ENCODE assay signal across 9 cellular contexts in the genomic region with DNA sequence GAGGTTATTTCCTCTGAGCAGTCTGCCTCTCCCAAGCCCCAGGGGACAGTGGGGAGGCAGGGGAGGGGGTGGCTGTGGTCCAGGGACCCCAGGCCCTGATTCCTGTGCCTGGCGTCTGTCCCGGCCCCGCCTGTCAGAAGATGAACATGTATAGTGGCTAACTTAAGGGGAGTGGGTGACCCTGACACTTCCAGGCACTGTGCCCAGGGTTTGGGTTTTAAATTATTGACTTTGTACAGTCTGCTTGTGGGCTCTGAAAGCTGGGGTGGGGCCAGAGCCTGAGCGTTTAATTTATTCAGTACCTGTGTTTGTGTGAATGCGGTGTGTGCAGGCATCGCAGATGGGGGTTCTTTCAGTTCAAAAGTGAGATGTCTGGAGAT. TPM values are rescaled to one million over a fixed set of nuclear protein-coding genes. Genes with fewer than 3 reads are reported as not detected.
DNase-seq lines count a peak whose midpoint lies in the region; ATAC-seq, FAIRE-seq and TF ChIP-seq lines count a peak whose summit lies in the region.
"Had no signal": no experiment of that assay in that cellular context is flagged by ENCODE, and none has a peak within 500 bp of the region (broad histone marks: within the 10 kb centered on the region; RNA-seq: fewer than 3 reads in every experiment).

No MANE protein-coding gene starts in this region.

- TF ChIP-seq POLR2A in endothelial cell of umbilical vein (IDR thresholded peaks at IDR 0.05; ENCODE audit: low read depth, low read length), result no peak

- DNase-seq in CD4-positive, alpha-beta T cell, result peak in 3 of 10 experiments; percentile 0 to 33 (median 5)
- no peak for DNase-seq in Panc1 (ENCODE audit: low read depth, low spot score)
- no peak for DNase-seq in endothelial cell of umbilical vein (ENCODE audit: low read depth, low spot score)
- DNase-seq in osteoblast (ENCODE audit: insufficient read length, low spot score, missing footprints), result peak; percentile 74
- DNase-seq in HEK293T (ENCODE audit: extremely low spot score), result no peak
- no peak for DNase-seq in foreskin keratinocyte
- DNase-seq: foreskin melanocyte had no signal

- peak overlapping the region; percentile 64 for H3K4me2 ChIP-seq in endothelial cell of umbilical vein (ENCODE audit: insufficient read depth, low read length)
- peak overlapping the region; percentile 39 for H3K4me2 ChIP-seq in osteoblast (ENCODE audit: insufficient read depth, low read length)

- in situ Hi-C loops in Panc1 (cut with HindIII; ENCODE audit: low pct_unique_long_range_greater_than_20kb, low sequenced_read_pairs), result no loop called here

- peaks cover 48% of the 10 kb centered on the region for H3K36me3 Mint-ChIP-seq in CD4-positive, alpha-beta T cell (ENCODE audit: low read depth)

- H2AFZ ChIP-seq in endothelial cell of umbilical vein (ENCODE audit: low read depth, low read length), result no peak overlapping the region
- H2AFZ ChIP-seq in osteoblast (ENCODE audit: low read length), result no peak overlapping the region

- H3K4me1 Mint-ChIP-seq in CD4-positive, alpha-beta T cell (ENCODE audit: low read depth), result peaks cover 28% of the 10 kb centered on the region

- no peaks in the 10 kb centered on the region for H3K9me1 ChIP-seq in endothelial cell of umbilical vein (replicated peaks; ENCODE audit: control insufficient read depth, extremely low read depth, insufficient read depth, low read length)

- no peaks in the 10 kb centered on the region for H4K20me1 ChIP-seq in endothelial cell of umbilical vein (replicated peaks; ENCODE audit: control insufficient read depth, extremely low read depth, insufficient read depth, low read length)
- H4K20me1 ChIP-seq in osteoblast (ENCODE audit: insufficient read depth, low read length), result peaks cover 13% of the 10 kb centered on the region

- dilution Hi-C loops in endothelial cell of umbilical vein (cut with MboI; ENCODE audit: extremely low pct_ligation_motif_present, low sequenced_read_pairs), result no loop called here

- H3K27me3 ChIP-seq in CD4-positive, alpha-beta T cell (ENCODE audit: control insufficient read depth, insufficient read depth, low read length), result no peaks in the 10 kb centered on the region
- H3K27me3 ChIP-seq in Panc1 (ENCODE audit: control insufficient read depth, insufficient read depth, low read length) (no peaks in the 10 kb centered on the region), endothelial cell of umbilical vein (ENCODE audit: control insufficient read depth in 2 of 2, insufficient read depth in 2 of 2, low read length in 2 of 2) (no peaks in the 10 kb centered on the region), osteoblast (ENCODE audit: insufficient read depth, low read length) (no peaks in the 10 kb centered on the region), foreskin keratinocyte (no peaks in the 10 kb centered on the region)

- ATAC-seq in CD4-positive, alpha-beta T cell (ENCODE audit: poor library complexity), result no peak
- ATAC-seq in Panc1, result no peak
- ATAC-seq in GM19023 (IDR thresholded peaks at IDR 0.05; ENCODE audit: unreplicated experiment), result no peak
- no peak for ATAC-seq in foreskin keratinocyte
- ATAC-seq in HG03520 (IDR thresholded peaks at IDR 0.05; ENCODE audit: unreplicated experiment), result no peak

- H3K36me3 ChIP-seq in Panc1 (ENCODE audit: control insufficient read depth, insufficient read depth, low read length) (no peaks in the 10 kb centered on the region; the same call in none of the 2 replicates), endothelial cell of umbilical vein (ENCODE audit: control insufficient read depth in 2 of 2, extremely low read depth in 1 of 2, insufficient read depth in 2 of 2, low read length in 2 of 2) (peaks cover 19 to 34% of the 10 kb centered on the region in 2 experiments), osteoblast (ENCODE audit: insufficient read depth, low read length) (peaks cover 14% of the 10 kb centered on the region)

- H3K9ac ChIP-seq in endothelial cell of umbilical vein (replicated peaks; ENCODE audit: extremely low read depth, insufficient read depth, low read length), result peak overlapping the region; percentile 94

- H3K27ac Mint-ChIP-seq in CD4-positive, alpha-beta T cell, result peak overlapping the region; percentile 97

- H3K79me2 ChIP-seq in endothelial cell of umbilical vein (ENCODE audit: control insufficient read depth, insufficient read depth, low read length), result peaks cover 47% of the 10 kb centered on the region
- peaks cover 37% of the 10 kb centered on the region for H3K79me2 ChIP-seq in osteoblast (ENCODE audit: insufficient read depth, low read length)

- POLR2A ChIA-PET in CD4-positive, alpha-beta T cell (lab: Charles Lee), result interaction anchor here (1.4 to 5.9 kb wide), 4 partner anchors 7 to 33 kb away, joined by 3 to 92 read pairs (median 18); no protein-coding TSS in a partner anchor
- POLR2A ChIA-PET in Panc1 (lab: Charles Lee) (no interaction called here), endothelial cell of umbilical vein (lab: Charles Lee) (no interaction called here), HEK293T (lab: Yijun Ruan, JAX) (no interaction called here)

- H3K9me3 ChIP-seq in CD4-positive, alpha-beta T cell (ENCODE audit: control insufficient read depth, low read length), result no peaks in the 10 kb centered on the region
- H3K9me3 ChIP-seq in Panc1 (ENCODE audit: control insufficient read depth, insufficient read depth, low read depth, low read length) (no peaks in the 10 kb centered on the region), endothelial cell of umbilical vein (replicated peaks; ENCODE audit: control insufficient read depth, insufficient read depth, low read length) (no peaks in the 10 kb centered on the region), osteoblast (ENCODE audit: low read depth, low read length) (no peaks in the 10 kb centered on the region)

- no peak for TF ChIP-seq CTCF in CD4-positive, alpha-beta T cell (IDR thresholded peaks at IDR 0.05)
- no peak for TF ChIP-seq CTCF in Panc1 (IDR thresholded peaks at IDR 0.05)
- TF ChIP-seq CTCF in endothelial cell of umbilical vein (IDR thresholded peaks at IDR 0.05; ENCODE audit: extremely low read depth in 1 of 2, insufficient read depth in 1 of 2, low read depth in 1 of 2, low read length in 2 of 2), result no peak
- no peak for TF ChIP-seq CTCF in osteoblast (IDR thresholded peaks at IDR 0.05; ENCODE audit: extremely low read depth, low read depth, low read length)
- TF ChIP-seq CTCF in foreskin keratinocyte (conservative IDR thresholded peaks at IDR 0.05), result no peak

- H3K4me3 ChIP-seq in Panc1 (ENCODE audit: low read depth in 2 of 2, low read length in 2 of 2) (peak overlapping the region; percentile 70 to 71), endothelial cell of umbilical vein (replicated peaks in 1 of 3; ENCODE audit: insufficient read depth in 1 of 3, low read depth in 1 of 3, low read length in 3 of 3) (peak overlapping the region; percentile 11 to 80 (median 64)), osteoblast (ENCODE audit: insufficient read depth, low read length) (no peak overlapping the region)

- H3K4me1 ChIP-seq in Panc1 (ENCODE audit: control insufficient read depth, insufficient read depth, low read length) (peaks cover 60% of the 10 kb centered on the region), endothelial cell of umbilical vein (ENCODE audit: control insufficient read depth, extremely low read depth, insufficient read depth, low read length) (peaks cover 27% of the 10 kb centered on the region), osteoblast (ENCODE audit: insufficient read depth, low read length) (peaks cover 30% of the 10 kb centered on the region), foreskin keratinocyte (no peaks in the 10 kb centered on the region)

- H3K27me3 Mint-ChIP-seq in CD4-positive, alpha-beta T cell, result no peaks in the 10 kb centered on the region

- H3K27ac ChIP-seq in CD4-positive, alpha-beta T cell (ENCODE audit: low read depth, low read length), result peak overlapping the region; percentile 94
- H3K27ac ChIP-seq in Panc1 (ENCODE audit: low read length) (peak overlapping the region; percentile 74), endothelial cell of umbilical vein (ENCODE audit: insufficient read depth, low read depth, low read length) (peak overlapping the region; percentile 92), osteoblast (ENCODE audit: low read depth, low read length) (peak overlapping the region; percentile 83), foreskin keratinocyte (no peak overlapping the region)

- peak overlapping the region; percentile 85 for H3K4me3 Mint-ChIP-seq in CD4-positive, alpha-beta T cell

- no peak for FAIRE-seq in endothelial cell of umbilical vein (lab: Jason Lieb, UNC)

- no peaks in the 10 kb centered on the region for H3K9me3 Mint-ChIP-seq in CD4-positive, alpha-beta T cell

- TSS peak; percentile 77 for BruUV-seq in Panc1 (replicated peaks; lab: Mats Ljungman, UMichigan)
- BruUV-seq in endothelial cell of umbilical vein (replicated peaks; lab: Mats Ljungman, UMichigan), result TSS peak; percentile 53

- intact Hi-C loops in CD4-positive, alpha-beta T cell (cut with DNase I, micrococcal nuclease), result loop anchor here (2.0 to 5.0 kb wide), 2 partner anchors 19 to 36 kb away; no protein-coding TSS in a partner anchor
- intact Hi-C loops in Panc1 (cut with micrococcal nuclease; ENCODE audit: unreplicated experiment), result no loop called here
- intact Hi-C loops in endothelial cell of umbilical vein (cut with micrococcal nuclease), result no loop called here

- CTCF ChIA-PET in CD4-positive, alpha-beta T cell (lab: Charles Lee), result no interaction called here
- CTCF ChIA-PET in Panc1 (lab: Charles Lee) (no interaction called here), endothelial cell of umbilical vein (lab: Charles Lee) (interaction anchor here (3.7 kb wide), 1 partner anchor 33 kb away, joined by 32 read pairs; no protein-coding TSS in a partner anchor), HEK293T (lab: Yijun Ruan, JAX) (no interaction called here)

RNA-seq across cellular contexts. Expression of gene PIM3, which starts 3.1 kb away (rescaled TPM):
- total RNA-seq in CD4-positive, alpha-beta T cell, result 100 to 1,000 TPM; 224 to 230 TPM
- 58.2 TPM for total RNA-seq in Panc1 (2021; ENCODE audit: unreplicated experiment)
- 65.3 TPM for polyA plus RNA-seq in Panc1 (2012; ENCODE audit: insufficient read length)
- total RNA-seq in endothelial cell of umbilical vein, result 185 and 219 TPM in 2 replicates
- polyA plus RNA-seq in endothelial cell of umbilical vein, result 131 and 172 TPM in 2 replicates
- polyA plus RNA-seq in endothelial cell of umbilical vein (2011; cell fraction: cytosol; rRNA removed), result 57.5 and 89.5 TPM in 2 replicates
- polyA plus RNA-seq in endothelial cell of umbilical vein (2011; cell fraction: nucleus; rRNA removed), result 94.6 and 107 TPM in 2 replicates
- polyA plus RNA-seq in endothelial cell of umbilical vein (2012), result 42.1 and 86.7 TPM in 2 replicates
- 33.9 and 43.9 TPM in 2 replicates for polyA minus RNA-seq in endothelial cell of umbilical vein
- 25.2 TPM for polyA minus RNA-seq in endothelial cell of umbilical vein (2011; cell fraction: cytosol; rRNA and poly(A)+ RNA removed)
- 23.0 and 58.6 TPM in 2 replicates for polyA minus RNA-seq in endothelial cell of umbilical vein (2011; cell fraction: nucleus; rRNA and poly(A)+ RNA removed)
- total RNA-seq in osteoblast, result 14.4 and 19.9 TPM in 2 replicates
- 11.9 and 15.8 TPM in 2 replicates for total RNA-seq in foreskin keratinocyte
- polyA plus RNA-seq in foreskin keratinocyte, result 13.6 and 16.6 TPM in 2 replicates

RNA-seq across cellular contexts. Expression of gene CRELD2, which starts 45.2 kb away (rescaled TPM):
- total RNA-seq in CD4-positive, alpha-beta T cell, result 10 to 100 TPM; 21.2 to 23.3 TPM
- 59.7 TPM for total RNA-seq in Panc1 (2021; ENCODE audit: unreplicated experiment)
- polyA plus RNA-seq in Panc1 (2012; ENCODE audit: insufficient read length), result 98.5 TPM
- total RNA-seq in endothelial cell of umbilical vein, result 69.5 and 71.0 TPM in 2 replicates
- polyA plus RNA-seq in endothelial cell of umbilical vein, result 75.7 and 86.3 TPM in 2 replicates
- 77.1 and 90.2 TPM in 2 replicates for polyA plus RNA-seq in endothelial cell of umbilical vein (2011; cell fraction: cytosol; rRNA removed)
- polyA plus RNA-seq in endothelial cell of umbilical vein (2011; cell fraction: nucleus; rRNA removed), result 87.3 and 95.6 TPM in 2 replicates
- polyA plus RNA-seq in endothelial cell of umbilical vein (2012), result 38.5 and 50.8 TPM in 2 replicates
- polyA minus RNA-seq in endothelial cell of umbilical vein, result 19.8 and 23.7 TPM in 2 replicates
- polyA minus RNA-seq in endothelial cell of umbilical vein (2011; cell fraction: cytosol; rRNA and poly(A)+ RNA removed), result 11.5 TPM
- polyA minus RNA-seq in endothelial cell of umbilical vein (2011; cell fraction: nucleus; rRNA and poly(A)+ RNA removed), result 8.4 and 13.7 TPM in 2 replicates
- total RNA-seq in osteoblast, result 28.0 and 31.1 TPM in 2 replicates
- 35.9 and 43.2 TPM in 2 replicates for total RNA-seq in foreskin keratinocyte
- 46.6 and 61.7 TPM in 2 replicates for polyA plus RNA-seq in foreskin keratinocyte

RNA-seq across cellular contexts. Expression of gene ALG12, which starts 45.4 kb away (rescaled TPM):
- 10 to 100 TPM; 13.5 to 14.6 TPM for total RNA-seq in CD4-positive, alpha-beta T cell
- total RNA-seq in Panc1 (2021; ENCODE audit: unreplicated experiment) (23.4 TPM), endothelial cell of umbilical vein (14.6 and 20.9 TPM in 2 replicates), osteoblast (18.8 and 20.0 TPM in 2 replicates), foreskin keratinocyte (12.7 and 15.4 TPM in 2 replicates)
- polyA plus RNA-seq in Panc1 (2012; ENCODE audit: insufficient read length), result 41.1 TPM
- polyA plus RNA-seq in endothelial cell of umbilical vein (16.7 and 18.0 TPM in 2 replicates), foreskin keratinocyte (16.2 and 17.5 TPM in 2 replicates)
- polyA plus RNA-seq in endothelial cell of umbilical vein (2011; cell fraction: cytosol; rRNA removed), result 10.5 and 14.0 TPM in 2 replicates
- 13.3 and 16.6 TPM in 2 replicates for polyA plus RNA-seq in endothelial cell of umbilical vein (2011; cell fraction: nucleus; rRNA removed)
- polyA plus RNA-seq in endothelial cell of umbilical vein (2012), result 11.1 and 15.5 TPM in 2 replicates
- 9.5 and 10.6 TPM in 2 replicates for polyA minus RNA-seq in endothelial cell of umbilical vein
- 2.9 TPM for polyA minus RNA-seq in endothelial cell of umbilical vein (2011; cell fraction: cytosol; rRNA and poly(A)+ RNA removed)
- polyA minus RNA-seq in endothelial cell of umbilical vein (2011; cell fraction: nucleus; rRNA and poly(A)+ RNA removed), result 3.8 and 3.9 TPM in 2 replicates

RNA-seq across cellular contexts. Expression of gene IL17REL, which starts 48.9 kb away (rescaled TPM):
- not detected for total RNA-seq in CD4-positive, alpha-beta T cell
- total RNA-seq in Panc1 (2021; ENCODE audit: unreplicated experiment), result 0.82 TPM
- 1.3 TPM for polyA plus RNA-seq in Panc1 (2012; ENCODE audit: insufficient read length)
- total RNA-seq in endothelial cell of umbilical vein, result 0.12 and 0.15 TPM in 2 replicates
- 0.06 TPM in 2 replicates for polyA plus RNA-seq in endothelial cell of umbilical vein
- polyA plus RNA-seq in endothelial cell of umbilical vein (2011; cell fraction: cytosol; rRNA removed), result not detected in 2 replicates
- 0.26 and 0.28 TPM in 2 replicates for polyA plus RNA-seq in endothelial cell of umbilical vein (2011; cell fraction: nucleus; rRNA removed)
- 0.04 TPM in 1 of 2 replicates, not detected in the other for polyA plus RNA-seq in endothelial cell of umbilical vein (2012)
- polyA minus RNA-seq in endothelial cell of umbilical vein, result 0.06 TPM in 1 of 2 replicates, not detected in the other
- polyA minus RNA-seq in endothelial cell of umbilical vein (2011; cell fraction: cytosol; rRNA and poly(A)+ RNA removed), result not detected
- 0.14 TPM in 1 of 2 replicates, not detected in the other for polyA minus RNA-seq in endothelial cell of umbilical vein (2011; cell fraction: nucleus; rRNA and poly(A)+ RNA removed)
- not detected in 2 replicates for total RNA-seq in osteoblast
- total RNA-seq in foreskin keratinocyte, result not detected in 2 replicates
- not detected in 2 replicates for polyA plus RNA-seq in foreskin keratinocyte

Comparison
In these comparisons a context has a peak if more than half of its experiments do, and no peak if none do; other contexts are left out.
1. intact Hi-C loops: an anchor here in CD4-positive, alpha-beta T cell (2.0 to 5.0 kb wide); none called in Panc1 and endothelial cell of umbilical vein.